8 cellular contexts compared by ENCODE assay signal in the genomic region with DNA sequence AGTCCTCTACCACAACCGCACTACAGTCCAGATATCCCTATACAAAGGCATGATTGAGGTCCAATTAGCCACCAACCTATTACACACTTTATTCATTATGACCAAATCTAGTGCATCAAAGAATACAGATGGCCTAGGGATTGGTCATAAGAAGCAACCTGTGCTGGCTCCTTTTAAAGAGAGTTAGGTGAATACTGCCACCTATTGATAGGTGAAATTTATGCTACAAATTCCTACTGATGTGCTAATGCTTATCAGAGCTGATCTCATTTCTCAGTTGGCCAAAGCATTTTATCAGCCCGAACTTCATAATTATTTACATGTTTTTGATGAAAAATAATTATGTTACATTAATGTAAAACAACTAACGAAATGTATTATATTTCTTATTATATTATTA.
DNase-seq lines count a peak whose midpoint lies in the region; ATAC-seq and TF ChIP-seq lines count a peak whose summit lies in the region.

No MANE protein-coding gene starts in this region.

- H3K27me3 Mint-ChIP-seq in progenitor cell of endocrine pancreas: peaks cover 36% of the 10 kb centered on the region
- peaks cover 3% of the 10 kb centered on the region for H3K27me3 Mint-ChIP-seq in activated naive CD8-positive, alpha-beta T cell treated with anti-CD3 and anti-CD28 coated beads, Interleukin-2, amount 50 U/mL, for 24 hours

- POLR2A ChIA-PET in RWPE1 (lab: Yijun Ruan, JAX; ENCODE audit: low non-redundant PET): no interaction called here

- H3K27ac Mint-ChIP-seq in progenitor cell of endocrine pancreas: no peak overlapping the region
- H3K27ac Mint-ChIP-seq in activated naive CD8-positive, alpha-beta T cell treated with anti-CD3 and anti-CD28 coated beads, Interleukin-2, amount 50 U/mL, for 24 hours: no peak overlapping the region

- peak; percentile 22 for DNase-seq in AG09319 (ENCODE audit: extremely low read depth, low read depth)
- DNase-seq in LHCN-M2 (ENCODE audit: low read depth): peak; percentile 78
- DNase-seq in RWPE1 (ENCODE audit: low spot score): peak; percentile 44
- DNase-seq in fibroblast of peridontal ligament (ENCODE audit: extremely low read depth): peak; percentile 73
- no peak for DNase-seq in progenitor cell of endocrine pancreas (ENCODE audit: low spot score, unreplicated experiment)
- DNase-seq in activated naive CD8-positive, alpha-beta T cell treated with anti-CD3 and anti-CD28 coated beads, Interleukin-2, amount 50 U/mL, for 24 hours: no peak

- CTCF ChIA-PET in RWPE1 (lab: Yijun Ruan, JAX): interaction anchor here (0.6 to 1.1 kb wide), 5 partner anchors 20 to 793 kb away, joined by 3 read pairs; no protein-coding TSS in a partner anchor

- peaks cover 2% of the 10 kb centered on the region for H3K4me1 Mint-ChIP-seq in progenitor cell of endocrine pancreas (ENCODE audit: low read depth)
- H3K4me1 Mint-ChIP-seq in activated naive CD8-positive, alpha-beta T cell treated with anti-CD3 and anti-CD28 coated beads, Interleukin-2, amount 50 U/mL, for 24 hours: no peaks in the 10 kb centered on the region

- H3K36me3 Mint-ChIP-seq in progenitor cell of endocrine pancreas (ENCODE audit: insufficient read depth): no peaks in the 10 kb centered on the region
- no peaks in the 10 kb centered on the region for H3K36me3 Mint-ChIP-seq in activated naive CD8-positive, alpha-beta T cell treated with anti-CD3 and anti-CD28 coated beads, Interleukin-2, amount 50 U/mL, for 24 hours (ENCODE audit: low read depth)

- peak; percentile 56 for TF ChIP-seq CTCF in AG09319 (IDR thresholded peaks at IDR 0.05; ENCODE audit: low read depth, low read length)
- TF ChIP-seq CTCF in RWPE1 (conservative IDR thresholded peaks at IDR 0.05; ENCODE audit: low read depth): peak; percentile 70
- peak; percentile 78 for TF ChIP-seq CTCF in progenitor cell of endocrine pancreas (IDR thresholded peaks at IDR 0.05; ENCODE audit: unreplicated experiment)

- peak; percentile 58 for ATAC-seq in GM18909 (IDR thresholded peaks at IDR 0.05; ENCODE audit: poor library complexity, unreplicated experiment)
- ATAC-seq in HG03135 (IDR thresholded peaks at IDR 0.05; ENCODE audit: unreplicated experiment): no peak
- ATAC-seq in activated naive CD8-positive, alpha-beta T cell treated with anti-CD3 and anti-CD28 coated beads, Interleukin-2, amount 50 U/mL, for 24 hours: no peak

- no peak overlapping the region for H3K4me3 Mint-ChIP-seq in progenitor cell of endocrine pancreas (ENCODE audit: low read depth)
- no peak overlapping the region for H3K4me3 Mint-ChIP-seq in activated naive CD8-positive, alpha-beta T cell treated with anti-CD3 and anti-CD28 coated beads, Interleukin-2, amount 50 U/mL, for 24 hours

- no peak overlapping the region for H3K27ac ChIP-seq in RWPE1

- H3K9me3 Mint-ChIP-seq in progenitor cell of endocrine pancreas (ENCODE audit: low read depth): no peaks in the 10 kb centered on the region
- H3K9me3 Mint-ChIP-seq in activated naive CD8-positive, alpha-beta T cell treated with anti-CD3 and anti-CD28 coated beads, Interleukin-2, amount 50 U/mL, for 24 hours: no peaks in the 10 kb centered on the region

Comparison
In these comparisons a context has a peak if more than half of its experiments do, and no peak if none do; other contexts are left out.
1. DNase-seq: peak in AG09319 (single experiment), LHCN-M2 (single experiment), RWPE1 (single experiment) and fibroblast of peridontal ligament (single experiment); none in progenitor cell of endocrine pancreas (single experiment) and activated naive CD8-positive, alpha-beta T cell treated with anti-CD3 and anti-CD28 coated beads, Interleukin-2, amount 50 U/mL, for 24 hours (single experiment).
2. Peak in every context shown above with its lines, with median percentiles within 50 percentile points of each other: CTCF ChIP-seq.